33 cellular contexts compared by ENCODE assay signal in the genomic region with DNA sequence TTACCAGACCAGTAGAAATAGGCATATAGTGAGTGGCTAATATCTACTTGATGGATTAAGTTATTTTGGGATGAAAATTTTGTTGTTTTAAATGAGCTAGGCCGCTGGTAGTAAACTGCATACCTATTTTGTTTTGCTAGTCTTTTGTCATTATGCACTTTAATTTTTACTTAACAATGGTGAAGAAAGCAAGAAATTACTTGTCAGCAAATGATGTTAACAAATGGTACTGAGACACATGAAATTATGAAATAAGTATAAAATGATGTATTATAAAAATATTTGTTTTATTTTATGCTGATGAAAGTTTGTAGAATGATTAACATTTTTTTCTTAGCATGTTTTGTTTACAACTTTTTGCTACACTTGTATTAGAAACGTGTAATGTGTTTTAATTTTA.
A peak's percentile ranks its signal among the peaks of the same experiment; 100 is the strongest.
DNase-seq lines count a peak whose midpoint lies in the region; ATAC-seq, FAIRE-seq and TF ChIP-seq lines count a peak whose summit lies in the region.
"Had no signal": no experiment of that assay in that cellular context is flagged by ENCODE, and none has a peak within 500 bp of the region (broad histone marks: within the 10 kb centered on the region; RNA-seq: fewer than 3 reads in every experiment).

No MANE protein-coding gene starts in this region.

- no peaks in the 10 kb centered on the region for H3K9me1 ChIP-seq in K562 (ENCODE audit: control insufficient read depth, insufficient read depth, low read length)

- H2AFZ ChIP-seq in HepG2 (ENCODE audit: low read length) (no peak overlapping the region), K562 (ENCODE audit: low read depth, low read length) (no peak overlapping the region)

- no TSS peak for BruUV-seq in HepG2 (replicated peaks; lab: Mats Ljungman, UMichigan)
- BruUV-seq in K562 (replicated peaks; lab: Mats Ljungman, UMichigan): no TSS peak

- no peaks in the 10 kb centered on the region for H3K27me3 ChIP-seq in HepG2 (ENCODE audit: control insufficient read depth in 1 of 2, insufficient read depth in 2 of 2, low read length in 2 of 2)
- H3K27me3 ChIP-seq in right lobe of liver: no peaks in the 10 kb centered on the region
- no peaks in the 10 kb centered on the region for H3K27me3 ChIP-seq in K562 (ENCODE audit: control insufficient read depth in 2 of 2, insufficient read depth in 2 of 2, low read length in 2 of 2)
- H3K27me3 ChIP-seq: BE2C; BLaER1; BLaER1 treated with 17β-estradiol and CSF1 and Interleukin-3, amounts not matched to agents 10 nM and 100 nM had no signal

- TF ChIP-seq POLR2A in HepG2 (IDR thresholded peaks at IDR 0.05; ENCODE audit: insufficient read depth in 1 of 2, low read depth in 2 of 2, low read length in 2 of 2): no peak
- no peak for TF ChIP-seq POLR2A in right lobe of liver (IDR thresholded peaks at IDR 0.05)
- TF ChIP-seq POLR2A in K562 (conservative IDR thresholded peaks at IDR 0.05): no peak

- no peaks in the 10 kb centered on the region for H3K79me2 ChIP-seq in HepG2 (ENCODE audit: insufficient read depth, low read length)
- no peaks in the 10 kb centered on the region for H3K79me2 ChIP-seq in K562 (ENCODE audit: control insufficient read depth, insufficient read depth, low read length)

- H3K36me3 ChIP-seq in HepG2 (replicated peaks in 1 of 2; ENCODE audit: control insufficient read depth in 1 of 2, insufficient read depth in 2 of 2, low read length in 2 of 2) (no peaks in the 10 kb centered on the region), right lobe of liver (no peaks in the 10 kb centered on the region), K562 (ENCODE audit: control insufficient read depth, insufficient read depth, low read length) (no peaks in the 10 kb centered on the region)
- H3K36me3 ChIP-seq: BE2C; BLaER1; BLaER1 treated with 17β-estradiol and CSF1 and Interleukin-3, amounts not matched to agents 10 nM and 100 nM had no signal

- H3K9me3 ChIP-seq in HepG2 (ENCODE audit: low read length) (peaks cover 29% of the 10 kb centered on the region), right lobe of liver (no peaks in the 10 kb centered on the region), K562 (replicated peaks; ENCODE audit: control insufficient read depth, insufficient read depth, low read depth, low read length) (no peaks in the 10 kb centered on the region; the same call in 1 of the 2 replicates)
- H3K9me3 ChIP-seq: A549; BE2C; BLaER1; BLaER1 treated with 17β-estradiol and CSF1 and Interleukin-3, amounts not matched to agents 10 nM and 100 nM; Caco-2 had no signal

- intact Hi-C loops in HepG2 (cut with micrococcal nuclease; ENCODE audit: unreplicated experiment) (no loop called here), right lobe of liver (cut with DNase I) (no loop called here), K562 (cut with micrococcal nuclease) (no loop called here)

- TF ChIP-seq CTCF in HepG2 (CRISPR knock-in tag; IDR thresholded peaks at IDR 0.05) (no peak), right lobe of liver (IDR thresholded peaks at IDR 0.05) (no peak), K562 (IDR thresholded peaks at IDR 0.05 in 2 of 3, conservative IDR thresholded peaks at IDR 0.05 in 1 of 3; ENCODE audit: insufficient read depth in 2 of 3, low read depth in 1 of 3, low read length in 3 of 3) (no peak)

- FAIRE-seq in HepG2 (lab: Jason Lieb, UNC) (no peak), K562 (lab: Jason Lieb, UNC) (no peak), islet of Langerhans (lab: Jason Lieb, UNC) (peak; percentile 9)
- FAIRE-seq: A204.1, A549, D721Med had no signal

- H3K4me2 ChIP-seq in HepG2 (ENCODE audit: low read depth, low read length) (no peak overlapping the region), K562 (ENCODE audit: insufficient read depth, low read length) (no peak overlapping the region)
- H3K4me2 ChIP-seq: A549; BLaER1; BLaER1 treated with 17β-estradiol and CSF1 and Interleukin-3, amounts not matched to agents 10 nM and 100 nM had no signal

- in situ Hi-C loops in HepG2 (cut with HindIII; ENCODE audit: extremely low pct_ligation_motif_present, low pct_unique_long_range_greater_than_20kb): no loop called here
- in situ Hi-C loops in K562 (cut with MboI): no loop called here

- CTCF ChIA-PET in HepG2 (lab: Yijun Ruan, JAX; ENCODE audit: low intra/inter-chr PET ratio, low total read pairs): no interaction called here
- CTCF ChIA-PET in K562 (lab: Yijun Ruan, JAX; ENCODE audit: low intra/inter-chr PET ratio): no interaction called here

- no peak overlapping the region for H3K9ac ChIP-seq in HepG2 (ENCODE audit: insufficient read depth, low read depth, low read length)
- H3K9ac ChIP-seq in K562 (ENCODE audit: insufficient read depth in 1 of 2, low read depth in 2 of 2, low read length in 2 of 2): no peak overlapping the region
- H3K9ac ChIP-seq: BLaER1; BLaER1 treated with 17β-estradiol and CSF1 and Interleukin-3, amounts not matched to agents 10 nM and 100 nM had no signal

- H3K27ac ChIP-seq in HepG2 (ENCODE audit: extremely low read length, insufficient read depth, low read length) (no peak overlapping the region), right lobe of liver (no peak overlapping the region), K562 (ENCODE audit: extremely low read depth, low read depth, low read length) (no peak overlapping the region)
- H3K27ac ChIP-seq: 22Rv1; A549; BLaER1; BLaER1 treated with 17β-estradiol and CSF1 and Interleukin-3, amounts not matched to agents 10 nM and 100 nM; C4-2B had no signal

- ATAC-seq in HepG2 (no peak), right lobe of liver (no peak), K562 (no peak)
- ATAC-seq: A549; CD8-positive, alpha-beta T cell had no signal

- POLR2A ChIA-PET in HepG2 (lab: Yijun Ruan, JAX): no interaction called here
- POLR2A ChIA-PET in K562 (lab: Yijun Ruan, JAX): no interaction called here

- H4K20me1 ChIP-seq in HepG2 (ENCODE audit: insufficient read depth, low read length): no peaks in the 10 kb centered on the region
- H4K20me1 ChIP-seq in K562 (replicated peaks; ENCODE audit: control insufficient read depth, insufficient read depth, low read length): no peaks in the 10 kb centered on the region
- H4K20me1 ChIP-seq: BLaER1; BLaER1 treated with 17β-estradiol and CSF1 and Interleukin-3, amounts not matched to agents 10 nM and 100 nM had no signal

- H3K4me1 ChIP-seq in HepG2 (ENCODE audit: insufficient read depth, low read length): no peaks in the 10 kb centered on the region
- no peaks in the 10 kb centered on the region for H3K4me1 ChIP-seq in right lobe of liver
- no peaks in the 10 kb centered on the region for H3K4me1 ChIP-seq in K562 (replicated peaks in 1 of 2; ENCODE audit: control insufficient read depth in 2 of 2, insufficient read depth in 2 of 2, low read length in 2 of 2)
- H3K4me1 ChIP-seq: A549; BE2C; BLaER1; BLaER1 treated with 17β-estradiol and CSF1 and Interleukin-3, amounts not matched to agents 10 nM and 100 nM; Caco-2 had no signal

- DNase-seq in HepG2 (ENCODE audit: low spot score): no peak
- no peak for DNase-seq in right lobe of liver
- no peak for DNase-seq in K562 (ENCODE audit: extremely low read depth in 1 of 4, low spot score in 3 of 4)
- DNase-seq in NCI-H1417 treated with DMSO at 0.1 percent for 48 hours (lab: John Stamatoyannopoulos, UW): no peak
- DNase-seq in NCI-H524 (lab: John Stamatoyannopoulos, UW): no peak
- DNase-seq: 8988T; ACHN; AML-193; BE2C; C1 segment of cervical spinal cord; Caco-2; Calu3; CD4-positive, alpha-beta memory T cell; CD4-positive, alpha-beta T cell; CD4-positive, CD25-positive, alpha-beta regulatory T cell; CD8-positive, alpha-beta memory T cell; CD8-positive, alpha-beta T cell; COR-L47; DMS 273 treated with DMSO at 0.1 percent for 48 hours; DMS153; DMS53; DMS79; DMS79 treated with DMSO at 0.1 percent for 48 hours; DND-41; EL had no signal

- no peak for TF ChIP-seq EP300 in HepG2 (IDR thresholded peaks at IDR 0.05; ENCODE audit: low read depth in 2 of 2, low read length in 2 of 2)
- no peak for TF ChIP-seq EP300 in HepG2 (CRISPR knock-in tag; IDR thresholded peaks at IDR 0.05; ENCODE audit: borderline replicate concordance)
- TF ChIP-seq EP300 in K562 (IDR thresholded peaks at IDR 0.05; ENCODE audit: low read length): no peak

- TF ChIP-seq RAD21 in HepG2 (CRISPR knock-in tag; IDR thresholded peaks at IDR 0.05) (no peak), K562 (CRISPR knock-in tag; conservative IDR thresholded peaks at IDR 0.05 in 1 of 2, IDR thresholded peaks at IDR 0.05 in 1 of 2) (no peak)

- H3K4me3 ChIP-seq in HepG2 (replicated peaks in 1 of 3; ENCODE audit: insufficient read depth in 1 of 3, low read depth in 2 of 3, low read length in 3 of 3) (no peak overlapping the region), right lobe of liver (no peak overlapping the region), K562 (no peak overlapping the region)
- H3K4me3 ChIP-seq: A549; BLaER1; BLaER1 treated with 17β-estradiol and CSF1 and Interleukin-3, amounts not matched to agents 10 nM and 100 nM had no signal

- WGBS in HepG2 (ENCODE audit: low lambda C conversion rate): 4% methylated on average over 2 of the region's 2 CpGs
- 34% methylated on average over 2 of the region's 2 CpGs for WGBS in right lobe of liver (ENCODE audit: insufficient coverage, low coverage, low lambda C conversion rate, missing lambda C conversion rate)
- 0% methylated on average over 2 of the region's 2 CpGs for WGBS in K562 (ENCODE audit: insufficient coverage, low coverage, missing lambda C conversion rate)

TF ChIP-seq in HepG2, 621 proteins besides CTCF, POLR2A, EP300 and RAD21 (continues in another document):
- TF ChIP-seq SSRP1 (CRISPR knock-in tag; IDR thresholded peaks at IDR 0.05) (no peak), FOXC1 (CRISPR knock-in tag; IDR thresholded peaks at IDR 0.05; ENCODE audit: borderline replicate concordance) (no peak), ZNF451 (CRISPR knock-in tag; IDR thresholded peaks at IDR 0.05) (no peak)

TF ChIP-seq in K562, 482 proteins besides CTCF, POLR2A, EP300 and RAD21:
- TF ChIP-seq, protein P1, sequence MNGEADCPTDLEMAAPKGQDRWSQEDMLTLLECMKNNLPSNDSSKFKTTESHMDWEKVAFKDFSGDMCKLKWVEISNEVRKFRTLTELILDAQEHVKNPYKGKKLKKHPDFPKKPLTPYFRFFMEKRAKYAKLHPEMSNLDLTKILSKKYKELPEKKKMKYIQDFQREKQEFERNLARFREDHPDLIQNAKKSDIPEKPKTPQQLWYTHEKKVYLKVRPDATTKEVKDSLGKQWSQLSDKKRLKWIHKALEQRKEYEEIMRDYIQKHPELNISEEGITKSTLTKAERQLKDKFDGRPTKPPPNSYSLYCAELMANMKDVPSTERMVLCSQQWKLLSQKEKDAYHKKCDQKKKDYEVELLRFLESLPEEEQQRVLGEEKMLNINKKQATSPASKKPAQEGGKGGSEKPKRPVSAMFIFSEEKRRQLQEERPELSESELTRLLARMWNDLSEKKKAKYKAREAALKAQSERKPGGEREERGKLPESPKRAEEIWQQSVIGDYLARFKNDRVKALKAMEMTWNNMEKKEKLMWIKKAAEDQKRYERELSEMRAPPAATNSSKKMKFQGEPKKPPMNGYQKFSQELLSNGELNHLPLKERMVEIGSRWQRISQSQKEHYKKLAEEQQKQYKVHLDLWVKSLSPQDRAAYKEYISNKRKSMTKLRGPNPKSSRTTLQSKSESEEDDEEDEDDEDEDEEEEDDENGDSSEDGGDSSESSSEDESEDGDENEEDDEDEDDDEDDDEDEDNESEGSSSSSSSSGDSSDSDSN (IDR thresholded peaks at IDR 0.05; ENCODE audit: borderline replicate concordance in 1 of 2, low read depth in 2 of 2, low read length in 2 of 2): no peak
- peak; percentile 19; the same call in 1 of the 2 replicates for TF ChIP-seq ZNF316 (IDR thresholded peaks at IDR 0.05)
TF ChIP-seq in K562: peak in this region for 1.
